ENCODE assay signal across 12 cellular contexts in the genomic region with DNA sequence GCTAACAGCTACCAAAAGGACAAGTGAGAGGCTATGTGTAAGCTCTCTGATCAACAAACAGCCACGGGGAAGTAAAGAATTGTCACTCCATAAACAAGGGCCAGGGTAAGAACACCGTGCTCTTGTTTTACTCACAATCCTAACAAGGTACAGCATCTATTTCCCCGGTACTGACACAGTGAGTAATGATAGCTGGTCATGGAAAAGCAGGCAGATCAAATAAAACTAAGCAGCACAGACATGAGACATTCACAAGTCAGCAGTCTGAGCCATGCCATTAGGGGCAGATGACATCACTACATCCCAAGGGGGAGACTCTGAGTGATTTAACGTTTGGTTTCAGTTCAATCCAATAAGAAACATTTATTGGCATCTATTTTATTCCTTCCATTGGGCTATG. TPM values are rescaled to one million over a fixed set of nuclear protein-coding genes. Genes with fewer than 3 reads are reported as not detected.
DNase-seq lines count a peak whose midpoint lies in the region; ATAC-seq, FAIRE-seq and TF ChIP-seq lines count a peak whose summit lies in the region.
"Had no signal": no experiment of that assay in that cellular context is flagged by ENCODE, and none has a peak within 500 bp of the region (broad histone marks: within the 10 kb centered on the region; RNA-seq: fewer than 3 reads in every experiment).

No MANE protein-coding gene starts in this region.

- no peaks in the 10 kb centered on the region for H3K79me2 ChIP-seq in fibroblast of lung (ENCODE audit: control insufficient read depth, insufficient read depth, low read length)

- no peak for TF ChIP-seq POLR2A in GM12891 (IDR thresholded peaks at IDR 0.05; ENCODE audit: low read depth, low read length)

- TF ChIP-seq CTCF in fibroblast of lung (conservative IDR thresholded peaks at IDR 0.05 in 1 of 2, IDR thresholded peaks at IDR 0.05 in 1 of 2; ENCODE audit: low read depth in 1 of 2, low read length in 2 of 2): no peak

- H3K36me3 ChIP-seq in fibroblast of lung (ENCODE audit: control insufficient read depth, insufficient read depth, low read length): peaks cover 6% of the 10 kb centered on the region

- H3K9ac ChIP-seq in fibroblast of lung (ENCODE audit: insufficient read depth, low read length): no peak overlapping the region

- H3K4me3 ChIP-seq in fibroblast of lung (replicated peaks in 1 of 4; ENCODE audit: control extremely low read depth in 1 of 4, insufficient read depth in 1 of 4, low read depth in 3 of 4, low read length in 4 of 4): no peak overlapping the region
- H3K4me3 ChIP-seq: mucosa of descending colon had no signal

- peaks cover 5% of the 10 kb centered on the region for H3K4me1 ChIP-seq in fibroblast of lung (ENCODE audit: control insufficient read depth, extremely low read depth, insufficient read depth, low read length)

- peak; percentile 83 for FAIRE-seq in RCC 7860 (lab: Jason Lieb, UNC)
- no peak for FAIRE-seq in GM12891 (lab: Jason Lieb, UNC)

- no peaks in the 10 kb centered on the region for H3K27me3 ChIP-seq in fibroblast of lung (ENCODE audit: control insufficient read depth, insufficient read depth, low read length)

- no peak overlapping the region for H3K27ac ChIP-seq in fibroblast of lung (ENCODE audit: insufficient read depth, low read length)

- no peak overlapping the region for H2AFZ ChIP-seq in fibroblast of lung (ENCODE audit: low read length)

- H3K4me2 ChIP-seq in fibroblast of lung (ENCODE audit: extremely low read depth, insufficient read depth, low read length): no peak overlapping the region

- intact Hi-C loops in left cardiac atrium (cut with DNase I): no loop called here
- intact Hi-C loops in Right ventricle myocardium superior (cut with DNase I): no loop called here

- no peaks in the 10 kb centered on the region for H3K9me3 ChIP-seq in fibroblast of lung (ENCODE audit: control insufficient read depth, insufficient read depth, low read depth, low read length)
- H3K9me3 ChIP-seq: mucosa of descending colon had no signal

- no peak for DNase-seq in left cardiac atrium
- DNase-seq in Right ventricle myocardium superior: no peak
- DNase-seq in RCC 7860 (ENCODE audit: low spot score): peak; percentile 80
- peak; percentile 33 to 72 for DNase-seq in fibroblast of lung (ENCODE audit: low read depth in 2 of 2)
- peak; percentile 16 for DNase-seq in stimulated activated naive CD8-positive, alpha-beta T cell treated with anti-CD3 and anti-CD28 coated beads, Interleukin-15, Interleukin-2, amounts not matched to agents 100 U/mL and 50 U/mL, for 24 hours
- no peak for DNase-seq in DMS 273 treated with DMSO at 0.1 percent for 48 hours (lab: John Stamatoyannopoulos, UW)
- DNase-seq in GM19240 (ENCODE audit: insufficient read length, low spot score): no peak
- no peak for DNase-seq in GM12891 (ENCODE audit: insufficient read length, low spot score)
- DNase-seq: activated CD8-positive, alpha-beta memory T cell treated with anti-CD3 and anti-CD28 coated beads, Interleukin-2, amount 50 U/mL, for 48 hours; DMS53; mucosa of descending colon; RPMI8226 had no signal

- peak; percentile 55 to 57 for ATAC-seq in left cardiac atrium
- ATAC-seq in Right ventricle myocardium superior (ENCODE audit: poor library complexity): no peak
- peak; percentile 95 for ATAC-seq in stimulated activated naive CD8-positive, alpha-beta T cell treated with anti-CD3 and anti-CD28 coated beads, Interleukin-15, Interleukin-2, amounts not matched to agents 100 U/mL and 50 U/mL, for 24 hours
- ATAC-seq: mucosa of descending colon had no signal

- H4K20me1 ChIP-seq in fibroblast of lung (ENCODE audit: control insufficient read depth, extremely low read depth, insufficient read depth, low read length): no peaks in the 10 kb centered on the region

TF ChIP-seq in GM12891, 5 proteins besides CTCF, POLR2A, EP300 and RAD21:
- TF ChIP-seq SPI1 (IDR thresholded peaks at IDR 0.05; ENCODE audit: low read depth, low read length) (no peak), POU2F2 (IDR thresholded peaks at IDR 0.05; ENCODE audit: low read depth, low read length) (no peak), TAF1 (IDR thresholded peaks at IDR 0.05; ENCODE audit: low read depth, low read length) (no peak), PAX5 (IDR thresholded peaks at IDR 0.05; ENCODE audit: insufficient read depth, low read length, severe bottlenecking) (no peak), POLR2AphosphoS5 (IDR thresholded peaks at IDR 0.05; ENCODE audit: low read depth, low read length) (no peak)
TF ChIP-seq in GM12891: peak in this region for 0.

RNA-seq across cellular contexts. Expression of a gene that starts 54.4 kb away (rescaled TPM):
- total RNA-seq in left cardiac atrium: 100 to 1,000 TPM; 159 to 176 TPM
- 162 TPM for total RNA-seq in Right ventricle myocardium superior
- total RNA-seq in fibroblast of lung: 145 and 157 TPM in 2 replicates
- polyA plus RNA-seq in fibroblast of lung: 149 and 196 TPM in 2 replicates
- 165 and 243 TPM in 2 replicates for polyA plus RNA-seq in fibroblast of lung (2012)
- polyA minus RNA-seq in fibroblast of lung (ENCODE audit: low replicate concordance): 45.4 and 47.1 TPM in 2 replicates
- 194 TPM for polyA plus RNA-seq in GM12891 (2012; ENCODE audit: low read depth, missing spikeins)

RNA-seq across cellular contexts. Expression of a gene that starts 59.8 kb away (rescaled TPM):
- total RNA-seq in left cardiac atrium (10 to 100 TPM; 10.5 to 14.1 TPM), Right ventricle myocardium superior (14.2 TPM), fibroblast of lung (7.2 and 9.6 TPM in 2 replicates)
- polyA plus RNA-seq in fibroblast of lung: 4.6 and 5.2 TPM in 2 replicates
- polyA plus RNA-seq in fibroblast of lung (2012): 7.0 and 9.7 TPM in 2 replicates
- polyA minus RNA-seq in fibroblast of lung (ENCODE audit: low replicate concordance): 7.5 and 19.3 TPM in 2 replicates
- 14.0 TPM for polyA plus RNA-seq in GM12891 (2012; ENCODE audit: low read depth, missing spikeins)

Comparison
In these comparisons a context has a peak if more than half of its experiments do, and no peak if none do; other contexts are left out.
1. DNase-seq: peak in RCC 7860 (single experiment), fibroblast of lung (2 of 2) and stimulated activated naive CD8-positive, alpha-beta T cell treated with anti-CD3 and anti-CD28 coated beads, Interleukin-15, Interleukin-2, amounts not matched to agents 100 U/mL and 50 U/mL, for 24 hours (single experiment); none in left cardiac atrium (single experiment), Right ventricle myocardium superior (single experiment), DMS 273 treated with DMSO at 0.1 percent for 48 hours (single experiment), GM19240 (single experiment) and GM12891 (single experiment).